ENCODE assay signal across 8 cellular contexts in the genomic region with DNA sequence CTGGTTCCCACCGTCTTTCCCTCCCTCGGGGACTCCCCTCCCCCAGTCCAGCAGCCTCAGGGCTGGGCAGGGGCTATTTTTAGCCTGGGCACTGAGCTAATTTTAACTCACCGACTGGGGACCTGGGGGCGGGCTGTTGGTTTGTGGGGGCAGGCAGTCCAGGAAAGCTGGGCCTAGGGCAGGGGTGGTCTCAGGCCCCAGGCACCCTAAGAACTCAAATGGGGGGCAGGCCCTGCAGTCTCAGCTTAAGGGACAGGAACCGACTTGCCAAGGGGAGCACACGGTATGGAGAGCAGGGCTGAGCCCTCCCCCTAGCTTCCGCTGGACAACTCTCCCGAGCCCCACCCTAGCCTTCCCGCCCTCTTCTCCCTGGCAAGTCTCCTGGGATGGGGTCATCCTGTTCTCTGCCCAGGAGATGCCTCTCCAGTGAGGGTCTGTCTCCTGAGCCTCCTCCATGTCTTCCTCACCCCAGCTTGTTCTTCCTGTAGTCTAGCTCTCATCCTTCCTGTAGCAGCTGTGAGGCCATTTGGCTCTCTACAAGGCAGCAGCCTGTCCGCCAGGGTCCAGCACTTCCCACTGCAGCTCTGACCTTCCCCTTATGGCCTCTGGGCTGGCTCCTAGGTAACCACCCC. TPM values are rescaled to one million over a fixed set of nuclear protein-coding genes. Genes with fewer than 3 reads are reported as not detected.
A peak's percentile ranks its signal among the peaks of the same experiment; 100 is the strongest.
DNase-seq lines count a peak whose midpoint lies in the region; ATAC-seq, FAIRE-seq and TF ChIP-seq lines count a peak whose summit lies in the region.

No MANE protein-coding gene starts in this region.

- peak overlapping the region; percentile 90 for H3K27ac Mint-ChIP-seq in activated T-cell treated with anti-CD3 and anti-CD28 coated beads, Interleukin-2, amount 50 U/mL, for 24 hours
- peak overlapping the region; percentile 92 for H3K27ac Mint-ChIP-seq in activated naive CD8-positive, alpha-beta T cell treated with anti-CD3 and anti-CD28 coated beads, Interleukin-2, amount 10 ng/mL, durations not matched to agents 7 days and 5 days

- no peak for TF ChIP-seq POLR2A in thyroid gland (IDR thresholded peaks at IDR 0.05)

- H3K36me3 Mint-ChIP-seq in activated T-cell treated with anti-CD3 and anti-CD28 coated beads, Interleukin-2, amount 50 U/mL, for 24 hours (ENCODE audit: low read depth): peaks cover 37% of the 10 kb centered on the region
- H3K36me3 Mint-ChIP-seq in activated naive CD8-positive, alpha-beta T cell treated with anti-CD3 and anti-CD28 coated beads, Interleukin-2, amount 10 ng/mL, durations not matched to agents 7 days and 5 days: peaks cover 14% of the 10 kb centered on the region

- DNase-seq in activated T-cell treated with anti-CD3 and anti-CD28 coated beads, Interleukin-2, amount 50 U/mL, for 24 hours: no peak
- DNase-seq in activated T-cell treated with anti-CD3 and anti-CD28 coated beads, Interleukin-2, amount 50 U/mL, for 48 hours: no peak
- DNase-seq in activated naive CD8-positive, alpha-beta T cell treated with anti-CD3 and anti-CD28 coated beads, Interleukin-2, amount 10 ng/mL, durations not matched to agents 7 days and 5 days: no peak
- DNase-seq in kidney (no peak), thyroid gland (peak; percentile 83 to 85), ureter (ENCODE audit: low spot score) (no peak), SKM-1 (lab: John Stamatoyannopoulos, UW; ENCODE audit: unreplicated experiment) (no peak)

- POLR2A ChIA-PET in activated naive CD8-positive, alpha-beta T cell treated with anti-CD3 and anti-CD28 coated beads, Interleukin-2, amount 10 ng/mL, durations not matched to agents 7 days and 5 days (lab: Charles Lee): interaction anchor here (1.4 to 5.8 kb wide), 4 partner anchors 9 to 33 kb away, joined by 4 to 81 read pairs (median 6); a partner anchor contains a TSS

- H3K9me3 ChIP-seq in kidney (ENCODE audit: control insufficient read depth in 1 of 2, low read length in 2 of 2) (no peaks in the 10 kb centered on the region), thyroid gland (no peaks in the 10 kb centered on the region)

- intact Hi-C loops in kidney (cut with DNase I) (no loop called here), thyroid gland (cut with DNase I) (no loop called here)

- no peak for TF ChIP-seq CTCF in kidney (IDR thresholded peaks at IDR 0.05; ENCODE audit: borderline replicate concordance, extremely low read depth, insufficient read depth)
- TF ChIP-seq CTCF in thyroid gland (IDR thresholded peaks at IDR 0.05): peak in 5 of 6 experiments; percentile 31 to 48 (median 40)

- FAIRE-seq in kidney (lab: Jason Lieb, UNC): no peak

- no peaks in the 10 kb centered on the region for H3K27me3 Mint-ChIP-seq in activated T-cell treated with anti-CD3 and anti-CD28 coated beads, Interleukin-2, amount 50 U/mL, for 24 hours
- H3K27me3 Mint-ChIP-seq in activated naive CD8-positive, alpha-beta T cell treated with anti-CD3 and anti-CD28 coated beads, Interleukin-2, amount 10 ng/mL, durations not matched to agents 7 days and 5 days: no peaks in the 10 kb centered on the region

- peak overlapping the region; percentile 35 to 67 for H3K9ac ChIP-seq in kidney (ENCODE audit: low read length in 2 of 2)

- H3K27ac ChIP-seq in kidney (ENCODE audit: low read depth in 2 of 2, low read length in 2 of 2) (peak overlapping the region; percentile 56 to 66), thyroid gland (peak overlapping the region; percentile 77 to 97 (median 93))

- no peak for ATAC-seq in activated naive CD8-positive, alpha-beta T cell treated with anti-CD3 and anti-CD28 coated beads, Interleukin-2, amount 10 ng/mL, durations not matched to agents 7 days and 5 days (ENCODE audit: low read depth)
- ATAC-seq in GM19467 (IDR thresholded peaks at IDR 0.05; ENCODE audit: unreplicated experiment): no peak

- H3K4me1 ChIP-seq in kidney (ENCODE audit: control insufficient read depth in 1 of 2, insufficient read depth in 1 of 2, low read depth in 1 of 2, low read length in 2 of 2): peaks cover 48 to 76% of the 10 kb centered on the region in 2 donors
- H3K4me1 ChIP-seq in thyroid gland: peaks cover 79 to 95% of the 10 kb centered on the region in 2 donors

- H3K36me3 ChIP-seq in kidney (ENCODE audit: control insufficient read depth in 1 of 2, insufficient read depth in 2 of 2, low read length in 2 of 2) (peaks cover 0 to 7% of the 10 kb centered on the region in 2 donors), thyroid gland (no peaks in the 10 kb centered on the region)

- peak overlapping the region; percentile 63 for H3K4me3 Mint-ChIP-seq in activated T-cell treated with anti-CD3 and anti-CD28 coated beads, Interleukin-2, amount 50 U/mL, for 24 hours
- H3K4me3 Mint-ChIP-seq in activated naive CD8-positive, alpha-beta T cell treated with anti-CD3 and anti-CD28 coated beads, Interleukin-2, amount 10 ng/mL, durations not matched to agents 7 days and 5 days: peak overlapping the region; percentile 83

- no peaks in the 10 kb centered on the region for H3K27me3 ChIP-seq in thyroid gland

- H3K9me3 Mint-ChIP-seq in activated T-cell treated with anti-CD3 and anti-CD28 coated beads, Interleukin-2, amount 50 U/mL, for 24 hours: no peaks in the 10 kb centered on the region
- H3K9me3 Mint-ChIP-seq in activated naive CD8-positive, alpha-beta T cell treated with anti-CD3 and anti-CD28 coated beads, Interleukin-2, amount 10 ng/mL, durations not matched to agents 7 days and 5 days: no peaks in the 10 kb centered on the region

- H3K4me1 Mint-ChIP-seq in activated T-cell treated with anti-CD3 and anti-CD28 coated beads, Interleukin-2, amount 50 U/mL, for 24 hours (ENCODE audit: low read depth): peaks cover 95% of the 10 kb centered on the region
- peaks cover 75% of the 10 kb centered on the region for H3K4me1 Mint-ChIP-seq in activated naive CD8-positive, alpha-beta T cell treated with anti-CD3 and anti-CD28 coated beads, Interleukin-2, amount 10 ng/mL, durations not matched to agents 7 days and 5 days

- 13 to 18% methylated on average over 9 of the region's 10 CpGs for WGBS in thyroid gland, 2 donors

- H3K4me3 ChIP-seq in kidney (ENCODE audit: low read length in 2 of 2) (peak overlapping the region in 1 of 2 donors; percentile 21), thyroid gland (replicated peaks in 1 of 3) (no peak overlapping the region)

RNA-seq across cellular contexts. Expression of a gene that starts 10.1 kb away (rescaled TPM):
- total RNA-seq in activated naive CD8-positive, alpha-beta T cell treated with anti-CD3 and anti-CD28 coated beads, Interleukin-2, amount 10 ng/mL, durations not matched to agents 7 days and 5 days: 10 to 100 TPM; 52.4 to 54.4 TPM
- total RNA-seq in kidney (49.3 TPM), thyroid gland (10 to 100 TPM; 26.4 to 80.6 (median 32.0) TPM), ureter (55.3 TPM)
- polyA plus RNA-seq in kidney (ENCODE audit: insufficient read depth, low read depth, low replicate concordance): 13.7 TPM

Comparison
In these comparisons a context has a peak if more than half of its experiments do, and no peak if none do; other contexts are left out.
1. DNase-seq: peak in thyroid gland (2 of 2); none in activated T-cell treated with anti-CD3 and anti-CD28 coated beads, Interleukin-2, amount 50 U/mL, for 24 hours (single experiment), activated T-cell treated with anti-CD3 and anti-CD28 coated beads, Interleukin-2, amount 50 U/mL, for 48 hours (0 of 2), activated naive CD8-positive, alpha-beta T cell treated with anti-CD3 and anti-CD28 coated beads, Interleukin-2, amount 10 ng/mL, durations not matched to agents 7 days and 5 days (single experiment), kidney (single experiment), ureter (single experiment) and SKM-1 (single experiment).